Comparison of ENCODE assay signal across 9 cellular contexts in genomic region chr11:128491195-128491936, GRCh38.
DNase-seq lines count a peak whose midpoint lies in the region; ATAC-seq and TF ChIP-seq lines count a peak whose summit lies in the region.
"Had no signal": no experiment of that assay in that cellular context is flagged by ENCODE, and none has a peak within 500 bp of the region (broad histone marks: within the 10 kb centered on the region; RNA-seq: fewer than 3 reads in every experiment).

No MANE protein-coding gene starts in this region.

- H3K4me2 ChIP-seq in KMS-11 (peak overlapping the region; percentile 91; the same call in 1 of the 2 replicates), osteoblast (ENCODE audit: insufficient read depth, low read length) (no peak overlapping the region)

- H3K36me3 Mint-ChIP-seq in CD8-positive, alpha-beta memory T cell, result peaks cover 14 to 91% (median 55%) of the 10 kb centered on the region in 3 donors
- H3K36me3 Mint-ChIP-seq in activated naive CD8-positive, alpha-beta T cell treated with anti-CD3 and anti-CD28 coated beads for 36 hours, result peaks cover 86% of the 10 kb centered on the region

- H4K20me1 ChIP-seq in KMS-11 (ENCODE audit: insufficient read depth) (no peaks in the 10 kb centered on the region), osteoblast (ENCODE audit: insufficient read depth, low read length) (peaks cover 17% of the 10 kb centered on the region)

- peaks cover 0 to 2% of the 10 kb centered on the region in 2 donors for H3K27me3 Mint-ChIP-seq in CD8-positive, alpha-beta memory T cell
- no peaks in the 10 kb centered on the region for H3K27me3 Mint-ChIP-seq in activated naive CD8-positive, alpha-beta T cell treated with anti-CD3 and anti-CD28 coated beads for 36 hours

- H3K4me1 Mint-ChIP-seq in CD8-positive, alpha-beta memory T cell, result peaks cover 94 to 99% (median 98%) of the 10 kb centered on the region in 3 donors
- H3K4me1 Mint-ChIP-seq in activated naive CD8-positive, alpha-beta T cell treated with anti-CD3 and anti-CD28 coated beads for 36 hours, result peaks cover 92% of the 10 kb centered on the region

- POLR2A ChIA-PET in CD8-positive, alpha-beta memory T cell (lab: Charles Lee), result interaction anchor here (0.7 to 2.6 kb wide), 5 partner anchors 18 to 321 kb away, joined by 3 to 7 read pairs (median 3); no protein-coding TSS in a partner anchor

- H3K27ac ChIP-seq in CD8-positive, alpha-beta memory T cell (ENCODE audit: low read depth, low read length), result no peak overlapping the region
- H3K27ac ChIP-seq in KMS-11 (0 out of 2 replicates have a peak overlapping the region, but pooled peaks have one; percentile 2), osteoblast (ENCODE audit: low read depth, low read length) (peak overlapping the region; percentile 63)

- no peak overlapping the region for H3K9ac ChIP-seq in KMS-11

- no peaks in the 10 kb centered on the region for H3K9me3 ChIP-seq in CD8-positive, alpha-beta memory T cell (ENCODE audit: low read length)
- H3K9me3 ChIP-seq in osteoblast (ENCODE audit: low read depth, low read length), result no peaks in the 10 kb centered on the region

- DNase-seq in CD8-positive, alpha-beta memory T cell, result no peak
- no peak for DNase-seq in activated naive CD8-positive, alpha-beta T cell treated with anti-CD3 and anti-CD28 coated beads for 36 hours
- DNase-seq in osteoblast (ENCODE audit: insufficient read length, low spot score, missing footprints), result peak; percentile 15
- DNase-seq: NCI-H1105, posterior cingulate gyrus had no signal

- no peaks in the 10 kb centered on the region for H3K27me3 ChIP-seq in CD8-positive, alpha-beta memory T cell (ENCODE audit: insufficient read depth, low read length, poor library complexity, severe bottlenecking)
- H3K27me3 ChIP-seq in KMS-11 (ENCODE audit: insufficient read depth, low read depth) (no peaks in the 10 kb centered on the region), osteoblast (ENCODE audit: insufficient read depth, low read length) (no peaks in the 10 kb centered on the region)

- TF ChIP-seq CTCF in KMS-11 (conservative IDR thresholded peaks at IDR 0.05; ENCODE audit: low read depth, low read length) (no peak), osteoblast (IDR thresholded peaks at IDR 0.05; ENCODE audit: extremely low read depth, low read depth, low read length) (no peak)

- CTCF ChIA-PET in CD8-positive, alpha-beta memory T cell (lab: Charles Lee), result interaction anchor here (0.8 to 3.3 kb wide), 10 partner anchors 9 to 202 kb away, joined by 3 to 11 read pairs (median 6); no protein-coding TSS in a partner anchor

- no peaks in the 10 kb centered on the region for H3K9me3 Mint-ChIP-seq in CD8-positive, alpha-beta memory T cell
- no peaks in the 10 kb centered on the region for H3K9me3 Mint-ChIP-seq in activated naive CD8-positive, alpha-beta T cell treated with anti-CD3 and anti-CD28 coated beads for 36 hours

- H3K79me2 ChIP-seq in KMS-11 (ENCODE audit: insufficient read depth, low read depth) (peaks cover 60% of the 10 kb centered on the region), osteoblast (ENCODE audit: insufficient read depth, low read length) (peaks cover 95% of the 10 kb centered on the region)

- peak overlapping the region; percentile 12 for H3K4me3 ChIP-seq in CD8-positive, alpha-beta memory T cell (ENCODE audit: low read length)
- H3K4me3 ChIP-seq in KMS-11 (IDR thresholded peaks at IDR 0.05; ENCODE audit: insufficient read depth, low read depth, low read length) (no peak overlapping the region), osteoblast (ENCODE audit: insufficient read depth, low read length) (no peak overlapping the region)

- H3K4me3 Mint-ChIP-seq in CD8-positive, alpha-beta memory T cell, result peak overlapping the region; percentile 39 to 82 (median 71)
- peak overlapping the region; percentile 72 for H3K4me3 Mint-ChIP-seq in activated naive CD8-positive, alpha-beta T cell treated with anti-CD3 and anti-CD28 coated beads for 36 hours

- ATAC-seq in HG03521 (IDR thresholded peaks at IDR 0.05; ENCODE audit: unreplicated experiment) (no peak), HG02885 (IDR thresholded peaks at IDR 0.05; ENCODE audit: poor library complexity, unreplicated experiment) (no peak), GM19351 (IDR thresholded peaks at IDR 0.05; ENCODE audit: unreplicated experiment) (no peak)

- H3K27ac Mint-ChIP-seq in CD8-positive, alpha-beta memory T cell, result peak overlapping the region; percentile 82 to 99 (median 96)
- H3K27ac Mint-ChIP-seq in activated naive CD8-positive, alpha-beta T cell treated with anti-CD3 and anti-CD28 coated beads for 36 hours, result peak overlapping the region; percentile 99

- H2AFZ ChIP-seq in KMS-11 (ENCODE audit: low read depth), result no peak overlapping the region
- H2AFZ ChIP-seq in osteoblast (ENCODE audit: low read length), result no peak overlapping the region

- peaks cover 96% of the 10 kb centered on the region for H3K4me1 ChIP-seq in CD8-positive, alpha-beta memory T cell (ENCODE audit: insufficient read depth, low read length)
- H3K4me1 ChIP-seq in KMS-11 (ENCODE audit: low read depth, poor library complexity, severe bottlenecking) (peaks cover 87% of the 10 kb centered on the region), osteoblast (ENCODE audit: insufficient read depth, low read length) (peaks cover 64% of the 10 kb centered on the region)

- peaks cover 49% of the 10 kb centered on the region for H3K36me3 ChIP-seq in CD8-positive, alpha-beta memory T cell (ENCODE audit: insufficient read depth, low read length)
- H3K36me3 ChIP-seq in KMS-11 (ENCODE audit: insufficient read depth), result peaks cover 4% of the 10 kb centered on the region
- peaks cover 28% of the 10 kb centered on the region for H3K36me3 ChIP-seq in osteoblast (ENCODE audit: insufficient read depth, low read length)
